1 cellular context compared by ENCODE assay signal in the genomic region with DNA sequence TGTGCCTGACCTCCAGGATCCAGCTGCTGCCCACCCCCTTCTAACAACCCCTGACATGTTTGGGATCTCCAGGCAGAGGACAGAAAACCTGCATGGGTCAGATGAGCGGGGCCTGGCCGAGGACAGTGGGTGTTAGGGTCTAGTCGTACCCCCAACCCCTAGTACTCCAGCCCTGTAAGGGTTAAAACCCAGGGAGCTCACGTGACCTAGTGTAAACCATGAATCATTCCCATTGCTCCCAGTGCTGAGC.
TF ChIP-seq lines count a peak whose summit lies in the region.

No MANE protein-coding gene starts in this region.

TF ChIP-seq in HepG2, 621 proteins besides CTCF, POLR2A, EP300 and RAD21 (continued from another document):
- TF ChIP-seq ZNF280D (CRISPR knock-in tag; IDR thresholded peaks at IDR 0.05): no peak
- TF ChIP-seq EHMT2 (IDR thresholded peaks at IDR 0.05; ENCODE audit: borderline replicate concordance, low read depth, low read length): no peak
- TF ChIP-seq ISX (CRISPR knock-in tag; conservative IDR thresholded peaks at IDR 0.05): no peak
- TF ChIP-seq NR2F1 (CRISPR knock-in tag; IDR thresholded peaks at IDR 0.05): peak in 1 of 2 experiments; percentile 32; a peak in 1 of 4 replicates
- TF ChIP-seq GTF3A (CRISPR knock-in tag; conservative IDR thresholded peaks at IDR 0.05): no peak
- no peak for TF ChIP-seq ZIK1 (CRISPR knock-in tag; IDR thresholded peaks at IDR 0.05; ENCODE audit: borderline replicate concordance, low read depth)
- TF ChIP-seq ZNF773 (CRISPR knock-in tag; IDR thresholded peaks at IDR 0.05; ENCODE audit: borderline replicate concordance): no peak
- TF ChIP-seq, protein P1, sequence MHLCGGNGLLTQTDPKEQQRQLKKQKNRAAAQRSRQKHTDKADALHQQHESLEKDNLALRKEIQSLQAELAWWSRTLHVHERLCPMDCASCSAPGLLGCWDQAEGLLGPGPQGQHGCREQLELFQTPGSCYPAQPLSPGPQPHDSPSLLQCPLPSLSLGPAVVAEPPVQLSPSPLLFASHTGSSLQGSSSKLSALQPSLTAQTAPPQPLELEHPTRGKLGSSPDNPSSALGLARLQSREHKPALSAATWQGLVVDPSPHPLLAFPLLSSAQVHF (CRISPR knock-in tag; IDR thresholded peaks at IDR 0.05): no peak
- TF ChIP-seq KLF6 (CRISPR knock-in tag; IDR thresholded peaks at IDR 0.05): no peak
- no peak for TF ChIP-seq PAF1 (CRISPR knock-in tag; IDR thresholded peaks at IDR 0.05)
- TF ChIP-seq MLLT10 (CRISPR knock-in tag; IDR thresholded peaks at IDR 0.05): no peak
- 0 out of 2 replicates have a peak, but pooled peaks have one; percentile 19 for TF ChIP-seq ARNT2 (CRISPR knock-in tag; IDR thresholded peaks at IDR 0.05; ENCODE audit: low read depth)
- TF ChIP-seq ZNF543 (CRISPR knock-in tag; IDR thresholded peaks at IDR 0.05): no peak
- peak; percentile 44 for TF ChIP-seq HOXA5 (CRISPR knock-in tag; IDR thresholded peaks at IDR 0.05)
- TF ChIP-seq FOSL2 (CRISPR knock-in tag; IDR thresholded peaks at IDR 0.05): peak; percentile 95
- TF ChIP-seq TFE3 (CRISPR knock-in tag; IDR thresholded peaks at IDR 0.05): 0 out of 2 replicates have a peak, but pooled peaks have one; percentile 12
- TF ChIP-seq FOSL1 (CRISPR knock-in tag; IDR thresholded peaks at IDR 0.05; ENCODE audit: borderline replicate concordance): peak; percentile 43; the same call in 1 of the 2 replicates
- TF ChIP-seq RFX5 (IDR thresholded peaks at IDR 0.05; ENCODE audit: low read depth, low read length): no peak
- peak; percentile 7; the same call in 1 of the 2 replicates for TF ChIP-seq PRDM10 (CRISPR knock-in tag; IDR thresholded peaks at IDR 0.05; ENCODE audit: low read depth)
- TF ChIP-seq U2AF1 (optimal IDR thresholded peaks at IDR 0.05; ENCODE audit: low read depth, low read length): no peak
- TF ChIP-seq ZNF607 (CRISPR knock-in tag; IDR thresholded peaks at IDR 0.05; ENCODE audit: borderline replicate concordance): 0 out of 2 replicates have a peak, but pooled peaks have one; percentile 21
- no peak for TF ChIP-seq GTF2F1 (IDR thresholded peaks at IDR 0.05; ENCODE audit: low read length)
- no peak for TF ChIP-seq KAT7 (CRISPR knock-in tag; IDR thresholded peaks at IDR 0.05; ENCODE audit: borderline replicate concordance)
- TF ChIP-seq, protein P2, sequence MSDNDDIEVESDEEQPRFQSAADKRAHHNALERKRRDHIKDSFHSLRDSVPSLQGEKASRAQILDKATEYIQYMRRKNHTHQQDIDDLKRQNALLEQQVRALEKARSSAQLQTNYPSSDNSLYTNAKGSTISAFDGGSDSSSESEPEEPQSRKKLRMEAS (IDR thresholded peaks at IDR 0.05): no peak
- no peak; the same call in 1 of the 2 replicates for TF ChIP-seq ZNF749 (CRISPR knock-in tag; IDR thresholded peaks at IDR 0.05; ENCODE audit: borderline replicate concordance)
- TF ChIP-seq, protein P3, sequence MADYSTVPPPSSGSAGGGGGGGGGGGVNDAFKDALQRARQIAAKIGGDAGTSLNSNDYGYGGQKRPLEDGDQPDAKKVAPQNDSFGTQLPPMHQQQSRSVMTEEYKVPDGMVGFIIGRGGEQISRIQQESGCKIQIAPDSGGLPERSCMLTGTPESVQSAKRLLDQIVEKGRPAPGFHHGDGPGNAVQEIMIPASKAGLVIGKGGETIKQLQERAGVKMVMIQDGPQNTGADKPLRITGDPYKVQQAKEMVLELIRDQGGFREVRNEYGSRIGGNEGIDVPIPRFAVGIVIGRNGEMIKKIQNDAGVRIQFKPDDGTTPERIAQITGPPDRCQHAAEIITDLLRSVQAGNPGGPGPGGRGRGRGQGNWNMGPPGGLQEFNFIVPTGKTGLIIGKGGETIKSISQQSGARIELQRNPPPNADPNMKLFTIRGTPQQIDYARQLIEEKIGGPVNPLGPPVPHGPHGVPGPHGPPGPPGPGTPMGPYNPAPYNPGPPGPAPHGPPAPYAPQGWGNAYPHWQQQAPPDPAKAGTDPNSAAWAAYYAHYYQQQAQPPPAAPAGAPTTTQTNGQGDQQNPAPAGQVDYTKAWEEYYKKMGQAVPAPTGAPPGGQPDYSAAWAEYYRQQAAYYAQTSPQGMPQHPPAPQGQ (CRISPR knock-in tag; IDR thresholded peaks at IDR 0.05; ENCODE audit: borderline replicate concordance): no peak
- TF ChIP-seq JUNB (CRISPR knock-in tag; IDR thresholded peaks at IDR 0.05; ENCODE audit: borderline replicate concordance): 0 out of 2 replicates have a peak, but pooled peaks have one; percentile 6
- no peak for TF ChIP-seq GATA4 (IDR thresholded peaks at IDR 0.05; ENCODE audit: borderline replicate concordance, low read depth)
- no peak for TF ChIP-seq SSRP1 (CRISPR knock-in tag; IDR thresholded peaks at IDR 0.05)
- no peak for TF ChIP-seq POLR2G (IDR thresholded peaks at IDR 0.05; ENCODE audit: low read depth, low read length)
- no peak for TF ChIP-seq FOXP1 (IDR thresholded peaks at IDR 0.05)
- no peak for TF ChIP-seq FOXP1 (CRISPR knock-in tag; IDR thresholded peaks at IDR 0.05)
- no peak for TF ChIP-seq ZNF619 (CRISPR knock-in tag; IDR thresholded peaks at IDR 0.05)
- no peak for TF ChIP-seq ZNF337 (CRISPR knock-in tag; IDR thresholded peaks at IDR 0.05; ENCODE audit: borderline replicate concordance, low read depth)
- no peak for TF ChIP-seq HCFC1 (IDR thresholded peaks at IDR 0.05; ENCODE audit: low read depth, low read length)
- TF ChIP-seq ZMYM3 (CRISPR knock-in tag; IDR thresholded peaks at IDR 0.05): peak; percentile 93
- TF ChIP-seq MEF2D (CRISPR knock-in tag; IDR thresholded peaks at IDR 0.05): 0 out of 2 replicates have a peak, but pooled peaks have one; percentile 10
- TF ChIP-seq ZNF549 (CRISPR knock-in tag; IDR thresholded peaks at IDR 0.05): no peak
- TF ChIP-seq MAF1 (CRISPR knock-in tag; IDR thresholded peaks at IDR 0.05; ENCODE audit: borderline replicate concordance): no peak
- peak; percentile 79 for TF ChIP-seq JUND (CRISPR knock-in tag; IDR thresholded peaks at IDR 0.05)
- no peak for TF ChIP-seq FOXM1 (CRISPR knock-in tag; IDR thresholded peaks at IDR 0.05)
- TF ChIP-seq PRMT3 (CRISPR knock-in tag; IDR thresholded peaks at IDR 0.05; ENCODE audit: borderline replicate concordance, low read depth): no peak
- TF ChIP-seq NONO (IDR thresholded peaks at IDR 0.05): no peak
- peak; percentile 53; the same call in 1 of the 2 replicates for TF ChIP-seq NONO (CRISPR knock-in tag; conservative IDR thresholded peaks at IDR 0.05)
- TF ChIP-seq ZBTB42 (CRISPR knock-in tag; IDR thresholded peaks at IDR 0.05): no peak
- TF ChIP-seq BRD4 (CRISPR knock-in tag; IDR thresholded peaks at IDR 0.05): no peak
- TF ChIP-seq KDM4B (CRISPR knock-in tag; IDR thresholded peaks at IDR 0.05): no peak
- no peak for TF ChIP-seq ZZZ3 (CRISPR knock-in tag; IDR thresholded peaks at IDR 0.05; ENCODE audit: borderline replicate concordance)
- TF ChIP-seq PHF21A (CRISPR knock-in tag; IDR thresholded peaks at IDR 0.05): peak; percentile 60; the same call in 1 of the 2 replicates
